8 cellular contexts compared by ENCODE assay signal in genomic region chr14:68282479-68283377, GRCh38.
DNase-seq lines count a peak whose midpoint lies in the region; ATAC-seq and TF ChIP-seq lines count a peak whose summit lies in the region.

No MANE protein-coding gene starts in this region.

- H3K27ac Mint-ChIP-seq in activated T-helper 1 cell treated with anti-CD3 and anti-CD28 coated beads, Interleukin-12 subunit alpha, Interleukin-12 subunit beta, Interleukin-2, Interleukin-4 antibody, amounts not matched to agents 30 ng/mL and 10 ng/mL and 1 ng/mL, durations not matched to agents 14 hours and 24 hours and 36 hours, result peak overlapping the region; percentile 92

- no peaks in the 10 kb centered on the region for H3K27me3 ChIP-seq in ascending aorta

- H3K9me3 ChIP-seq in ascending aorta, result no peaks in the 10 kb centered on the region

- no peaks in the 10 kb centered on the region for H3K36me3 ChIP-seq in ascending aorta

- TF ChIP-seq CTCF in ascending aorta (IDR thresholded peaks at IDR 0.05), result no peak

- peaks cover 3% of the 10 kb centered on the region for H3K36me3 Mint-ChIP-seq in activated T-helper 1 cell treated with anti-CD3 and anti-CD28 coated beads, Interleukin-12 subunit alpha, Interleukin-12 subunit beta, Interleukin-2, Interleukin-4 antibody, amounts not matched to agents 30 ng/mL and 10 ng/mL and 1 ng/mL, durations not matched to agents 14 hours and 24 hours and 36 hours (ENCODE audit: low read depth)

- H3K27me3 Mint-ChIP-seq in activated T-helper 1 cell treated with anti-CD3 and anti-CD28 coated beads, Interleukin-12 subunit alpha, Interleukin-12 subunit beta, Interleukin-2, Interleukin-4 antibody, amounts not matched to agents 30 ng/mL and 10 ng/mL and 1 ng/mL, durations not matched to agents 14 hours and 24 hours and 36 hours (ENCODE audit: insufficient read depth), result peaks cover 1% of the 10 kb centered on the region

- intact Hi-C loops in activated T-helper 1 cell treated with anti-CD3 and anti-CD28 coated beads, Interleukin-12 subunit alpha, Interleukin-12 subunit beta, Interleukin-2, Interleukin-4 antibody, amounts not matched to agents 30 ng/mL and 10 ng/mL and 1 ng/mL, durations not matched to agents 14 hours and 24 hours and 36 hours (cut with micrococcal nuclease), result loop anchor here (1.0 to 10.0 kb wide), 7 partner anchors 7 to 538 kb away; no protein-coding TSS in a partner anchor
- intact Hi-C loops in ascending aorta (cut with DNase I), result no loop called here

- peaks cover 57% of the 10 kb centered on the region for H3K4me1 Mint-ChIP-seq in activated T-helper 1 cell treated with anti-CD3 and anti-CD28 coated beads, Interleukin-12 subunit alpha, Interleukin-12 subunit beta, Interleukin-2, Interleukin-4 antibody, amounts not matched to agents 30 ng/mL and 10 ng/mL and 1 ng/mL, durations not matched to agents 14 hours and 24 hours and 36 hours (ENCODE audit: low read depth)

- H3K27ac ChIP-seq in ascending aorta, result no peak overlapping the region

- no peak overlapping the region for H3K4me3 ChIP-seq in ascending aorta

- H3K9me3 Mint-ChIP-seq in activated T-helper 1 cell treated with anti-CD3 and anti-CD28 coated beads, Interleukin-12 subunit alpha, Interleukin-12 subunit beta, Interleukin-2, Interleukin-4 antibody, amounts not matched to agents 30 ng/mL and 10 ng/mL and 1 ng/mL, durations not matched to agents 14 hours and 24 hours and 36 hours, result no peaks in the 10 kb centered on the region

- peak overlapping the region; percentile 39 for H3K4me3 Mint-ChIP-seq in activated T-helper 1 cell treated with anti-CD3 and anti-CD28 coated beads, Interleukin-12 subunit alpha, Interleukin-12 subunit beta, Interleukin-2, Interleukin-4 antibody, amounts not matched to agents 30 ng/mL and 10 ng/mL and 1 ng/mL, durations not matched to agents 14 hours and 24 hours and 36 hours

- H3K4me1 ChIP-seq in ascending aorta, result peaks cover 8 to 14% of the 10 kb centered on the region in 2 donors

- ATAC-seq in HG03280 (IDR thresholded peaks at IDR 0.05; ENCODE audit: unreplicated experiment), result peak; percentile 17
- peak; percentile 74 for ATAC-seq in stimulated activated naive CD8-positive, alpha-beta T cell treated with anti-CD3 and anti-CD28 coated beads, Interleukin-15, Interleukin-2, amounts not matched to agents 100 U/mL and 50 U/mL, for 24 hours

- DNase-seq in SIG-M5 treated with dmso at 0.1 percent for 504 hours (lab: John Stamatoyannopoulos, UW; ENCODE audit: unreplicated experiment) (peak; percentile 4), SIG-M5 (lab: John Stamatoyannopoulos, UW) (no peak), ascending aorta (ENCODE audit: low spot score in 2 of 2) (no peak), NCI-H2227 (lab: John Stamatoyannopoulos, UW; ENCODE audit: unreplicated experiment) (no peak), cerebellar nuclear complex (lab: John Stamatoyannopoulos, UW) (no peak)
- DNase-seq in activated T-helper 1 cell treated with anti-CD3 and anti-CD28 coated beads, Interleukin-12 subunit alpha, Interleukin-12 subunit beta, Interleukin-2, Interleukin-4 antibody, amounts not matched to agents 30 ng/mL and 10 ng/mL and 1 ng/mL, durations not matched to agents 14 hours and 24 hours and 36 hours (ENCODE audit: low spot score), result peak; percentile 12
- peak; percentile 32 for DNase-seq in stimulated activated naive CD8-positive, alpha-beta T cell treated with anti-CD3 and anti-CD28 coated beads, Interleukin-15, Interleukin-2, amounts not matched to agents 100 U/mL and 50 U/mL, for 24 hours

Comparison
In these comparisons a context has a peak if more than half of its experiments do, and no peak if none do; other contexts are left out.
1. DNase-seq: peak in SIG-M5 treated with dmso at 0.1 percent for 504 hours (single experiment), activated T-helper 1 cell treated with anti-CD3 and anti-CD28 coated beads, Interleukin-12 subunit alpha, Interleukin-12 subunit beta, Interleukin-2, Interleukin-4 antibody, amounts not matched to agents 30 ng/mL and 10 ng/mL and 1 ng/mL, durations not matched to agents 14 hours and 24 hours and 36 hours (single experiment) and stimulated activated naive CD8-positive, alpha-beta T cell treated with anti-CD3 and anti-CD28 coated beads, Interleukin-15, Interleukin-2, amounts not matched to agents 100 U/mL and 50 U/mL, for 24 hours (single experiment); none in SIG-M5 (single experiment), ascending aorta (0 of 2), NCI-H2227 (single experiment) and cerebellar nuclear complex (0 of 2).